In genomic region chr19:3778104-3778867, GRCh38 we compare ENCODE assay signal across 34 cellular contexts. TPM values are rescaled to one million over a fixed set of nuclear protein-coding genes. Genes with fewer than 3 reads are reported as not detected.
"Had no signal": no experiment of that assay in that cellular context is flagged by ENCODE, and none has a peak within 500 bp of the region (broad histone marks: within the 10 kb centered on the region; RNA-seq: fewer than 3 reads in every experiment).

No MANE protein-coding gene starts in this region.

- H3K27me3 ChIP-seq: brain microvascular endothelial cell, MG63, Peyer's patch, SJSA1 had no signal

- H3K27ac ChIP-seq: brain microvascular endothelial cell, Peyer's patch, SJSA1, VCaP had no signal

- H3K4me3 ChIP-seq: MG63, Peyer's patch, SJSA1 had no signal

- DNase-seq: activated CD4-positive, alpha-beta T cell treated with anti-CD3 and anti-CD28 coated beads, Interleukin-2, amount 10 ng/mL, durations not matched to agents 24 days and 14 days; activated CD4-positive, alpha-beta T cell treated with anti-CD3 and anti-CD28 coated beads, Interleukin-2, amount 50 U/mL, for 4 hours; activated CD4-positive, CD25-positive, alpha-beta regulatory T cell; activated CD8-positive, alpha-beta T cell treated with anti-CD3 and anti-CD28 coated beads, Interleukin-2, amount 10 ng/mL, durations not matched to agents 7 days and 5 days; activated naive CD4-positive, alpha-beta T cell treated with anti-CD3 and anti-CD28 coated beads, Interleukin-2, amount 10 ng/mL, durations not matched to agents 7 days and 5 days; activated naive CD8-positive, alpha-beta T cell treated with anti-CD3 and anti-CD28 coated beads for 36 hours; activated T-cell treated with anti-CD3 and anti-CD28 coated beads for 4 hours; activated T-cell treated with anti-CD3 and anti-CD28 coated beads, Interleukin-2, amount 50 U/mL, for 4 hours; amniotic stem cell; aorta; brain microvascular endothelial cell; central memory CD4-positive, alpha-beta T cell; Kasumi-1; KG1; MG63; MV-4-11; NCI-H1092; NCI-H1436 treated with DMSO at 0.1 percent for 48 hours; NCI-H1694 treated with DMSO at 0.1 percent for 48 hours; NCI-H2029; NCI-H345; NCI-H524 treated with DMSO at 0.1 percent for 48 hours; Peyer's patch; RPMI8226; SHP77 treated with DMSO at 0.1 percent for 48 hours; SW 1271; T-helper 1 cell; T-helper 2 cell; T-helper 9 cell had no signal

- H3K36me3 ChIP-seq: brain microvascular endothelial cell, MG63, Peyer's patch, SJSA1 had no signal

- H3K4me1 ChIP-seq: Peyer's patch, SJSA1 had no signal

RNA-seq across cellular contexts. Expression of gene RAX2, which starts 6.3 kb away (rescaled TPM):
- total RNA-seq: activated CD4-positive, alpha-beta T cell treated with anti-CD3 and anti-CD28 coated beads, Interleukin-2, amount 10 ng/mL, durations not matched to agents 24 days and 14 days; activated CD8-positive, alpha-beta T cell treated with anti-CD3 and anti-CD28 coated beads, Interleukin-2, amount 10 ng/mL, durations not matched to agents 7 days and 5 days; activated naive CD8-positive, alpha-beta T cell treated with anti-CD3 and anti-CD28 coated beads for 36 hours; activated T-cell treated with anti-CD3 and anti-CD28 coated beads, Interleukin-2, amount 50 U/mL, for 4 hours; activated T-helper 1 cell treated with anti-CD3 and anti-CD28 coated beads, Interleukin-12 subunit alpha, Interleukin-12 subunit beta, Interleukin-2, Interleukin-4 antibody, amounts not matched to agents 30 ng/mL and 10 ng/mL and 1 ng/mL, durations not matched to agents 14 hours and 24 hours and 36 hours; aorta; cerebellum; NCI-H460; Peyer's patch; SJSA1 had no signal

RNA-seq across cellular contexts. Expression of gene MATK, which starts 7.9 kb away (rescaled TPM):
- total RNA-seq: NCI-H460, SJSA1 had no signal
